34 cellular contexts compared by ENCODE assay signal in the genomic region with DNA sequence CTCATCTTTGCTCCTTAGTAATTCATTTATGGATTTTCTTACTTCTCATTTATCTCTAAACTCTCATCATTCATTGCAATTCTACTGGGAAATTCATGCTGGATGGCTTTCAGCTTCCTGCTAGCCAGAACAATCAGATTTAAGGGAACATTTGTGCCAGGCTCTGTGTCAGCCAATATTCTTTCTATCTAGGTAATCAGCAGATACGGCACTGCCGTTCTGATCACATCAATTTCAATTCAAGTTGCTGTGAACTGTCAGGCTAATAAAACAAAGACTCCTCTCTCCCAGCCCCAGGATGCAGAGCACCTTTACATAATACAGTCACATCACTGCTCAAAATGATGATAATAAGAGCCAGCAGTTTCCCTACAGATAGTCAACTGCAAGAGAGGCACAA.
"Had no signal": no experiment of that assay in that cellular context is flagged by ENCODE, and none has a peak within 500 bp of the region (broad histone marks: within the 10 kb centered on the region; RNA-seq: fewer than 3 reads in every experiment).

No MANE protein-coding gene starts in this region.

- H3K4me2 ChIP-seq: KMS-11 had no signal

- H3K9ac ChIP-seq: KMS-11 had no signal

- H3K4me3 ChIP-seq: MG63 had no signal

- H3K27ac ChIP-seq: KMS-11 had no signal

- H3K9me3 ChIP-seq: MG63 had no signal

- H3K36me3 ChIP-seq: MG63 had no signal

- H3K27me3 ChIP-seq: MG63 had no signal

- DNase-seq: Karpas-422, Kasumi-1, MG63, MM.1S, MV-4-11, NCI-H1048, NCI-H1092, NCI-H1092 treated with DMSO at 0.1 percent for 48 hours, NCI-H1105, NCI-H1105 treated with DMSO at 0.1 percent for 48 hours, NCI-H1417, NCI-H1417 treated with DMSO at 0.1 percent for 48 hours, NCI-H1436, NCI-H1436 treated with DMSO at 0.1 percent for 48 hours, NCI-H146, NCI-H1694, NCI-H1694 treated with DMSO at 0.1 percent for 48 hours, NCI-H187, NCI-H187 treated with DMSO at 0.1 percent for 48 hours, NCI-H1930, NCI-H2029, NCI-H2029 treated with DMSO at 0.1 percent for 48 hours, NCI-H2081, NCI-H2081 treated with DMSO at 0.1 percent for 48 hours, NCI-H2107, NCI-H2171, NCI-H2171 treated with DMSO at 0.1 percent for 48 hours, NCI-H2227 treated with DMSO at 0.1 percent for 48 hours, NCI-H226, NCI-H345, NCI-H446, NCI-H446 treated with DMSO at 0.1 percent for 48 hours, NCI-H510A had no signal
